Comparison of ENCODE assay signal across 14 cellular contexts in genomic region chr7:43851796-43852195, GRCh38. TPM values are rescaled to one million over a fixed set of nuclear protein-coding genes. Genes with fewer than 3 reads are reported as not detected.
DNase-seq lines count a peak whose midpoint lies in the region; ATAC-seq and TF ChIP-seq lines count a peak whose summit lies in the region.
"Had no signal": no experiment of that assay in that cellular context is flagged by ENCODE, and none has a peak within 500 bp of the region (broad histone marks: within the 10 kb centered on the region; RNA-seq: fewer than 3 reads in every experiment).

No MANE protein-coding gene starts in this region.

- H3K27me3 ChIP-seq in CD4-positive, CD25-positive, alpha-beta regulatory T cell (ENCODE audit: control insufficient read depth, insufficient read depth, low read length), result no peaks in the 10 kb centered on the region
- no peaks in the 10 kb centered on the region for H3K27me3 ChIP-seq in KMS-11 (ENCODE audit: insufficient read depth, low read depth)
- H3K27me3 ChIP-seq in hepatocyte, result no peaks in the 10 kb centered on the region
- no peaks in the 10 kb centered on the region for H3K27me3 ChIP-seq in upper lobe of right lung
- H3K27me3 ChIP-seq: BE2C had no signal

- no peaks in the 10 kb centered on the region for H3K36me3 ChIP-seq in CD4-positive, CD25-positive, alpha-beta regulatory T cell (ENCODE audit: control insufficient read depth, insufficient read depth, low read length)
- no peaks in the 10 kb centered on the region for H3K36me3 ChIP-seq in KMS-11 (ENCODE audit: insufficient read depth)
- no peaks in the 10 kb centered on the region for H3K36me3 ChIP-seq in hepatocyte (replicated peaks; ENCODE audit: insufficient read depth, low read depth)
- H3K36me3 ChIP-seq in upper lobe of right lung, result no peaks in the 10 kb centered on the region
- H3K36me3 ChIP-seq: BE2C had no signal

- H3K4me1 ChIP-seq in CD4-positive, CD25-positive, alpha-beta regulatory T cell (ENCODE audit: control insufficient read depth, insufficient read depth, low read length, poor library complexity, severe bottlenecking), result no peaks in the 10 kb centered on the region
- H3K4me1 ChIP-seq in KMS-11 (ENCODE audit: low read depth, poor library complexity, severe bottlenecking) (peaks cover 52% of the 10 kb centered on the region), hepatocyte (ENCODE audit: insufficient read depth) (no peaks in the 10 kb centered on the region), upper lobe of right lung (no peaks in the 10 kb centered on the region)
- H3K4me1 ChIP-seq: BE2C had no signal

- H3K9me3 ChIP-seq in CD4-positive, CD25-positive, alpha-beta regulatory T cell (ENCODE audit: control insufficient read depth in 2 of 2, low read length in 2 of 2), result no peaks in the 10 kb centered on the region
- no peaks in the 10 kb centered on the region for H3K9me3 ChIP-seq in hepatocyte (ENCODE audit: low read depth)
- H3K9me3 ChIP-seq in upper lobe of right lung, result no peaks in the 10 kb centered on the region

- intact Hi-C loops in upper lobe of right lung (cut with DNase I), result no loop called here

- no peak overlapping the region for H3K4me3 ChIP-seq in CD4-positive, CD25-positive, alpha-beta regulatory T cell (ENCODE audit: low read depth, low read length)
- H3K4me3 ChIP-seq in KMS-11 (IDR thresholded peaks at IDR 0.05; ENCODE audit: insufficient read depth, low read depth, low read length), result no peak overlapping the region
- H3K4me3 ChIP-seq in hepatocyte, result no peak overlapping the region
- H3K4me3 ChIP-seq in upper lobe of right lung, result no peak overlapping the region
- H3K4me3 ChIP-seq: GM23338 had no signal

- H2AFZ ChIP-seq in KMS-11 (ENCODE audit: low read depth), result peak overlapping the region; percentile 10; the same call in 1 of the 2 replicates
- H2AFZ ChIP-seq in hepatocyte, result no peak overlapping the region
- H2AFZ ChIP-seq: GM23338 had no signal

- no peaks in the 10 kb centered on the region for H3K36me3 Mint-ChIP-seq in CD4-positive, CD25-positive, alpha-beta regulatory T cell

- H3K9me3 Mint-ChIP-seq in CD4-positive, CD25-positive, alpha-beta regulatory T cell, result peaks cover 0 to 2% (median 0%) of the 10 kb centered on the region in 7 donors
- H3K9me3 Mint-ChIP-seq: CD4-positive, alpha-beta T cell had no signal

- H3K9ac ChIP-seq in KMS-11, result no peak overlapping the region

- no peaks in the 10 kb centered on the region for H3K9me2 ChIP-seq in hepatocyte (replicated peaks; ENCODE audit: insufficient read depth)

- ATAC-seq in CD4-positive, CD25-positive, alpha-beta regulatory T cell (ENCODE audit: low read depth in 2 of 2), result no peak
- ATAC-seq in upper lobe of right lung, result peak; percentile 65
- ATAC-seq: GM23338 had no signal

- WGBS in hepatocyte (ENCODE audit: low lambda C conversion rate, missing lambda C conversion rate), result 84% methylated on average over 2 of the region's 2 CpGs

- peak overlapping the region; percentile 47; the same call in 1 of the 2 replicates for H3K4me2 ChIP-seq in KMS-11
- no peak overlapping the region for H3K4me2 ChIP-seq in hepatocyte
- H3K4me2 ChIP-seq: GM23338 had no signal

- peaks cover 4% of the 10 kb centered on the region for H3K27me3 Mint-ChIP-seq in CD4-positive, CD25-positive, alpha-beta regulatory T cell
- H3K27me3 Mint-ChIP-seq: CD4-positive, alpha-beta T cell had no signal

- no peak for DNase-seq in CD4-positive, CD25-positive, alpha-beta regulatory T cell
- DNase-seq in hepatocyte (ENCODE audit: low spot score), result peak; percentile 20
- DNase-seq in upper lobe of right lung, result no peak
- no peak for DNase-seq in MV-4-11 (lab: John Stamatoyannopoulos, UW)
- DNase-seq in GM19238 (ENCODE audit: insufficient read length, low spot score), result no peak
- DNase-seq: BE2C; C1 segment of cervical spinal cord; CD4-positive, alpha-beta T cell; DMS153; DMS79; GDM1; HCEC 1CT had no signal

- no peak for TF ChIP-seq CTCF in KMS-11 (conservative IDR thresholded peaks at IDR 0.05; ENCODE audit: low read depth, low read length)
- no peak for TF ChIP-seq CTCF in hepatocyte (IDR thresholded peaks at IDR 0.05; ENCODE audit: poor library complexity)
- TF ChIP-seq CTCF in upper lobe of right lung (IDR thresholded peaks at IDR 0.05), result no peak

- H4K20me1 ChIP-seq in KMS-11 (ENCODE audit: insufficient read depth) (no peaks in the 10 kb centered on the region), hepatocyte (ENCODE audit: insufficient read depth, poor library complexity, severe bottlenecking) (no peaks in the 10 kb centered on the region)

- H3K79me2 ChIP-seq in KMS-11 (ENCODE audit: insufficient read depth, low read depth), result no peaks in the 10 kb centered on the region
- no peaks in the 10 kb centered on the region for H3K79me2 ChIP-seq in hepatocyte

- no peaks in the 10 kb centered on the region for H3K4me1 Mint-ChIP-seq in CD4-positive, CD25-positive, alpha-beta regulatory T cell
- H3K4me1 Mint-ChIP-seq: GM23338 had no signal

- no peak overlapping the region for H3K27ac ChIP-seq in CD4-positive, CD25-positive, alpha-beta regulatory T cell (ENCODE audit: insufficient read depth, low read length, poor library complexity, severe bottlenecking)
- H3K27ac ChIP-seq in KMS-11, result peak overlapping the region; percentile 52; the same call in 1 of the 2 replicates
- H3K27ac ChIP-seq in hepatocyte, result no peak overlapping the region
- H3K27ac ChIP-seq in upper lobe of right lung, result no peak overlapping the region

- H3K27ac Mint-ChIP-seq in CD4-positive, CD25-positive, alpha-beta regulatory T cell, result peak overlapping the region in 2 of 3 donors; percentile 11 to 50
- H3K27ac Mint-ChIP-seq: CD4-positive, alpha-beta T cell; GM23338 had no signal

- no peak overlapping the region for H3K4me3 Mint-ChIP-seq in CD4-positive, CD25-positive, alpha-beta regulatory T cell
- H3K4me3 Mint-ChIP-seq: CD4-positive, alpha-beta T cell; GM23338 had no signal

RNA-seq across cellular contexts. Expression of gene MRPS24, which starts 17.5 kb away (rescaled TPM):
- total RNA-seq in CD4-positive, CD25-positive, alpha-beta regulatory T cell, result 45.8 TPM
- polyA plus RNA-seq in CD4-positive, CD25-positive, alpha-beta regulatory T cell, result 100 to 1,000 TPM; 148 to 179 (median 159) TPM
- total RNA-seq in hepatocyte, result 72.4 and 93.2 TPM in 2 replicates
- 138 and 150 TPM in 2 replicates for polyA plus RNA-seq in hepatocyte
- total RNA-seq in upper lobe of right lung, result 61.5 TPM

RNA-seq across cellular contexts. Expression of gene URGCP, which starts 54.6 kb away (rescaled TPM):
- 19.2 TPM for total RNA-seq in CD4-positive, CD25-positive, alpha-beta regulatory T cell
- 10 to 100 TPM; 14.6 to 31.0 (median 24.0) TPM for polyA plus RNA-seq in CD4-positive, CD25-positive, alpha-beta regulatory T cell
- 24.9 and 28.7 TPM in 2 replicates for total RNA-seq in hepatocyte
- 21.7 and 31.9 TPM in 2 replicates for polyA plus RNA-seq in hepatocyte
- total RNA-seq in upper lobe of right lung, result 29.1 TPM
